Comparison of ENCODE assay signal across 1 cellular context in the genomic region with DNA sequence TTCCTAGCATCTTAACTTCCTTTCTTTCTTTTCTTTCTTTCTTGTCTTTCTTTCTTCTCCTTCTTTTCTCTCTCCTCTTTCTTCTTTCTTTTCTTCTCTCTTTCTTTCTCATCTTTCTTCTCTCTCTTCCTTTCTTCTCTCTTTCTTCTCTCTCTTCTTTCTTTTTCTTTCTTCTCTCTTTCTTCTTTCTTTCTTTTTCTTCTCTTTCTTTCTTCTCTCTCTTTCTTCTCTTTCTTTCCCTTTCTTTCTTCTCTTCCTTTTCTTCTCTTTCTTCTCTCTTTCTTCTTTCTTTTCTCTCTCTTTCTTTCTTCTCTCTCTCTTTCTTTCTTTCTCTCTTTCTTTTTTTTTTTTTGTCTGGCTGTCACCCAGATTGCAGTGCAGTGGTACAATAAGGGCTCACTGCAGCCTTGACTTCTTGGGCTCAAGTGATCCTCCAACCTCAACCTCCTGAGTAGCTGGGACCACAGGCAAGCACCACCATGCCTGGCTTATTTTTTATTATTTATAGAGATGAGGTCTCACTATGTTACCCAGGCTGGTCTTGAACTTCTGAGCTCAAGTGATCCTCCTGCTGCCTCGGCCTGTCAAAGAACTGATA.
TF ChIP-seq lines count a peak whose summit lies in the region.

No MANE protein-coding gene starts in this region.

TF ChIP-seq in K562, 482 proteins besides CTCF, POLR2A, EP300 and RAD21 (continued from another document and continues in another):
- TF ChIP-seq, protein P1, sequence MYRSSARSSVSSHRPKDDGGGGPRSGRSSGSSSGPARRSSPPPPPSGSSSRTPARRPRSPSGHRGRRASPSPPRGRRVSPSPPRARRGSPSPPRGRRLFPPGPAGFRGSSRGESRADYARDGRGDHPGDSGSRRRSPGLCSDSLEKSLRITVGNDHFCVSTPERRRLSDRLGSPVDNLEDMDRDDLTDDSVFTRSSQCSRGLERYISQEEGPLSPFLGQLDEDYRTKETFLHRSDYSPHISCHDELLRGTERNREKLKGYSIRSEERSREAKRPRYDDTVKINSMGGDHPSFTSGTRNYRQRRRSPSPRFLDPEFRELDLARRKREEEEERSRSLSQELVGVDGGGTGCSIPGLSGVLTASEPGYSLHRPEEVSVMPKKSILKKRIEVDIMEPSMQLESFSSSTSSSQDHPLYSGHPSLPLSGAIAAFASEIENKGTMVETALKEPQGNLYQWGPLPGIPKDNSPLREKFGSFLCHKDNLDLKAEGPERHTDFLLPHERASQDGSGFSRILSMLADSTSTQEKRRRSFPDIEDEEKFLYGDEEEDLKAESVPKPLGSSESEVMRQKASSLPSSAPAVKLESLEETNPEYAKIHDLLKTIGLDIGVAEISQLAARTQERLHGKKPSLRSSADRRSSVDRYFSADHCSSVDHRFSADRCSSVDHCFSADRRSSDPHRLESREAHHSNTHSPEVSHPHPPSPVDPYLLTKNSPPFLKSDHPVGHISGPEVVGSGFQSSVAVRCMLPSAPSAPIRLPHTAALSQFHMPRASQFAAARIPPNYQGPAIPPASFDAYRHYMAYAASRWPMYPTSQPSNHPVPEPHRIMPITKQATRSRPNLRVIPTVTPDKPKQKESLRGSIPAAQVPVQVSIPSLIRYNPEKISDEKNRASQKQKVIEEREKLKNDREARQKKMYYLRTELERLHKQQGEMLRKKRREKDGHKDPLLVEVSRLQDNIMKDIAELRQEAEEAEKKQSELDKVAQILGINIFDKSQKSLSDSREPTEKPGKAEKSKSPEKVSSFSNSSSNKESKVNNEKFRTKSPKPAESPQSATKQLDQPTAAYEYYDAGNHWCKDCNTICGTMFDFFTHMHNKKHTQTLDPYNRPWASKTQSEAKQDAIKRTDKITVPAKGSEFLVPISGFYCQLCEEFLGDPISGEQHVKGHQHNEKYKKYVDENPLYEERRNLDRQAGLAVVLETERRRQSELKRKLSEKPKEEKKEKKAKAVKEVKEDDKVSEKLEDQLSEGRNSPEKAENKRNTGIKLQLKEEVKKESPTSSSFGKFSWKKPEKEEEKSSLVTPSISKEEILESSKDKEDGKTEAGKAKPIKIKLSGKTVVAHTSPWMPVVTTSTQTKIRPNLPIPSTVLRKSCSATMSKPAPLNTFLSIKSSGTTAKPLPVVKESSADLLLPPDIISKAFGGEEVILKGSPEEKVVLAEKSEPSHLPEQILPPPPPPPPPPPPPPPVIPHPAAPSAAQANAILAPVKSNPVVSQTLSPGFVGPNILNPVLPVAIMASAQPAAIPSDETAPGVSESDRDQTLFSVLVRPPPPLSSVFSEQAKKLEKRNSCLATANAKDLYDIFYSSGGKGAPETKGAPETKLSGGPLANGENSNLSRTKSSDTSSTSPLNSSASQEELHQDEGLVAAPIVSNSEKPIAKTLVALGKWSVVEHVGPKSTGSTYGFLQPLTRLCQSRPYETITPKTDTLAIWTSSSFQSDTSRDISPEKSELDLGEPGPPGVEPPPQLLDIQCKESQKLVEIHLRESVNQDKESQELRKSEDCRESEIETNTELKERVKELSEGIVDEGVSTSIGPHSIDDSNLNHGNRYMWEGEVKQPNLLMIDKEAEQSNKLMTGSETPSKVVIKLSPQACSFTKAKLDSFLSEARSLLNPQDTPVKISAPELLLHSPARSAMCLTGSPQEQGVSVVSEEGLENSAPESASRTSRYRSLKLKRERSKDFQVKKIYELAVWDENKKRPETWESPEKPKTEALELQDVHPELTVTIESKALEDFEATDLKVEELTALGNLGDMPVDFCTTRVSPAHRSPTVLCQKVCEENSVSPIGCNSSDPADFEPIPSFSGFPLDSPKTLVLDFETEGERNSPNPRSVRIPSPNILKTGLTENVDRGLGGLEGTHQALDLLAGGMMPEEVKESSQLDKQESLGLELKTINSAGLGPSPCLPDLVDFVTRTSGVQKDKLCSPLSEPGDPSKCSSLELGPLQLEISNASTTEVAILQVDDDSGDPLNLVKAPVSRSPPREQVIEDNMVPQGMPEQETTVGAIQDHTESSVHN (IDR thresholded peaks at IDR 0.05; ENCODE audit: borderline replicate concordance in 1 of 2, low read depth in 1 of 2), result no peak
- TF ChIP-seq SAFB2 (IDR thresholded peaks at IDR 0.05; ENCODE audit: borderline replicate concordance, low read depth, low read length, severe bottlenecking) (no peak), ZNF507 (tag; conservative IDR thresholded peaks at IDR 0.05) (no peak), POLR2AphosphoS2 (IDR thresholded peaks at IDR 0.05; ENCODE audit: low read length) (no peak), NCOA4 (IDR thresholded peaks at IDR 0.05; ENCODE audit: partially characterized antibody) (peak; percentile 20), PRMT5 (CRISPR knock-in tag; IDR thresholded peaks at IDR 0.05) (no peak), ZNF764 (CRISPR knock-in tag; IDR thresholded peaks at IDR 0.05; ENCODE audit: low read depth) (no peak), ZNF79 (CRISPR knock-in tag; IDR thresholded peaks at IDR 0.05; ENCODE audit: low read depth) (no peak), TEAD1 (CRISPR knock-in tag; IDR thresholded peaks at IDR 0.05) (no peak), GATAD2A (IDR thresholded peaks at IDR 0.05) (no peak), KLF1 (tag; IDR thresholded peaks at IDR 0.05) (no peak), KLF16 (IDR thresholded peaks at IDR 0.05) (no peak), FOXK1 (CRISPR knock-in tag; IDR thresholded peaks at IDR 0.05; ENCODE audit: borderline replicate concordance) (no peak), NCOR1 (IDR thresholded peaks at IDR 0.05) (peak; percentile 33; the same call in 1 of the 2 replicates), RBBP5 (IDR thresholded peaks at IDR 0.05; ENCODE audit: borderline replicate concordance, insufficient read depth, low read length, poor library complexity, severe bottlenecking) (no peak), ZNF224 (CRISPR knock-in tag; IDR thresholded peaks at IDR 0.05) (no peak), SMC3 (conservative IDR thresholded peaks at IDR 0.05; ENCODE audit: insufficient read depth, low read depth, low read length) (no peak), ZC3H11A (IDR thresholded peaks at IDR 0.05; ENCODE audit: low read depth, low read length) (no peak), NFIX (CRISPR knock-in tag; IDR thresholded peaks at IDR 0.05; ENCODE audit: low read depth) (no peak), MCM3 (IDR thresholded peaks at IDR 0.05) (no peak), KLF10 (CRISPR knock-in tag; IDR thresholded peaks at IDR 0.05) (no peak), DPF2 (IDR thresholded peaks at IDR 0.05) (peak; percentile 28; the same call in 1 of the 2 replicates), BRCA1 (IDR thresholded peaks at IDR 0.05) (no peak), BRCA1 (CRISPR knock-in tag; IDR thresholded peaks at IDR 0.05) (no peak), SMARCA5 (IDR thresholded peaks at IDR 0.05) (peak; percentile 57), MEIS2 (IDR thresholded peaks at IDR 0.05; ENCODE audit: partially characterized antibody) (no peak), RFX1 (IDR thresholded peaks at IDR 0.05) (0 out of 2 replicates have a peak, but pooled peaks have one; percentile 7), TOE1 (IDR thresholded peaks at IDR 0.05; ENCODE audit: borderline replicate concordance) (peak; percentile 49; the same call in 1 of the 2 replicates), TOE1 (CRISPR knock-in tag; IDR thresholded peaks at IDR 0.05; ENCODE audit: borderline replicate concordance, low read depth) (no peak), ZBTB1 (CRISPR knock-in tag; IDR thresholded peaks at IDR 0.05; ENCODE audit: borderline replicate concordance, low read depth) (no peak), NEUROD1 (IDR thresholded peaks at IDR 0.05; ENCODE audit: borderline replicate concordance, low read depth, low read length, partially characterized antibody) (no peak), ZNF134 (CRISPR knock-in tag; conservative IDR thresholded peaks at IDR 0.05) (no peak), KHSRP (IDR thresholded peaks at IDR 0.05) (no peak), RAD51 (IDR thresholded peaks at IDR 0.05; ENCODE audit: borderline replicate concordance, low read depth) (no peak), HMGN3 (IDR thresholded peaks at IDR 0.05; ENCODE audit: borderline replicate concordance, extremely low read depth, insufficient read length, low read depth, low read length) (no peak), ELF2 (CRISPR knock-in tag; IDR thresholded peaks at IDR 0.05) (no peak), TCF7L2 (IDR thresholded peaks at IDR 0.05; ENCODE audit: low read depth, low read length) (no peak), LARP7 (IDR thresholded peaks at IDR 0.05) (no peak), NFE2 (IDR thresholded peaks at IDR 0.05; ENCODE audit: low read depth) (no peak), DACH1 (IDR thresholded peaks at IDR 0.05; ENCODE audit: partially characterized antibody) (no peak), FOSL1 (tag; conservative IDR thresholded peaks at IDR 0.05) (no peak)
- TF ChIP-seq, protein P2, sequence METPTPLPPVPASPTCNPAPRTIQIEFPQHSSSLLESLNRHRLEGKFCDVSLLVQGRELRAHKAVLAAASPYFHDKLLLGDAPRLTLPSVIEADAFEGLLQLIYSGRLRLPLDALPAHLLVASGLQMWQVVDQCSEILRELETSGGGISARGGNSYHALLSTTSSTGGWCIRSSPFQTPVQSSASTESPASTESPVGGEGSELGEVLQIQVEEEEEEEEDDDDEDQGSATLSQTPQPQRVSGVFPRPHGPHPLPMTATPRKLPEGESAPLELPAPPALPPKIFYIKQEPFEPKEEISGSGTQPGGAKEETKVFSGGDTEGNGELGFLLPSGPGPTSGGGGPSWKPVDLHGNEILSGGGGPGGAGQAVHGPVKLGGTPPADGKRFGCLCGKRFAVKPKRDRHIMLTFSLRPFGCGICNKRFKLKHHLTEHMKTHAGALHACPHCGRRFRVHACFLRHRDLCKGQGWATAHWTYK (CRISPR knock-in tag; IDR thresholded peaks at IDR 0.05), result no peak
- TF ChIP-seq, protein P3, sequence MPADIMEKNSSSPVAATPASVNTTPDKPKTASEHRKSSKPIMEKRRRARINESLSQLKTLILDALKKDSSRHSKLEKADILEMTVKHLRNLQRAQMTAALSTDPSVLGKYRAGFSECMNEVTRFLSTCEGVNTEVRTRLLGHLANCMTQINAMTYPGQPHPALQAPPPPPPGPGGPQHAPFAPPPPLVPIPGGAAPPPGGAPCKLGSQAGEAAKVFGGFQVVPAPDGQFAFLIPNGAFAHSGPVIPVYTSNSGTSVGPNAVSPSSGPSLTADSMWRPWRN (IDR thresholded peaks at IDR 0.05; ENCODE audit: low read depth), result no peak
- TF ChIP-seq, protein P4, sequence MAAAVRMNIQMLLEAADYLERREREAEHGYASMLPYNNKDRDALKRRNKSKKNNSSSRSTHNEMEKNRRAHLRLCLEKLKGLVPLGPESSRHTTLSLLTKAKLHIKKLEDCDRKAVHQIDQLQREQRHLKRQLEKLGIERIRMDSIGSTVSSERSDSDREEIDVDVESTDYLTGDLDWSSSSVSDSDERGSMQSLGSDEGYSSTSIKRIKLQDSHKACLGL (CRISPR knock-in tag; IDR thresholded peaks at IDR 0.05; ENCODE audit: borderline replicate concordance, poor library complexity, severe bottlenecking), result no peak
- TF ChIP-seq, protein P5, sequence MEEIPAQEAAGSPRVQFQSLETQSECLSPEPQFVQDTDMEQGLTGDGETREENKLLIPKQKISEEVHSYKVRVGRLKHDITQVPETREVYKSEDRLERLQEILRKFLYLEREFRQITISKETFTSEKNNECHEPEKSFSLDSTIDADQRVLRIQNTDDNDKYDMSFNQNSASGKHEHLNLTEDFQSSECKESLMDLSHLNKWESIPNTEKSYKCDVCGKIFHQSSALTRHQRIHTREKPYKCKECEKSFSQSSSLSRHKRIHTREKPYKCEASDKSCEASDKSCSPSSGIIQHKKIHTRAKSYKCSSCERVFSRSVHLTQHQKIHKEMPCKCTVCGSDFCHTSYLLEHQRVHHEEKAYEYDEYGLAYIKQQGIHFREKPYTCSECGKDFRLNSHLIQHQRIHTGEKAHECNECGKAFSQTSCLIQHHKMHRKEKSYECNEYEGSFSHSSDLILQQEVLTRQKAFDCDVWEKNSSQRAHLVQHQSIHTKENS (CRISPR knock-in tag; IDR thresholded peaks at IDR 0.05), result no peak
- TF ChIP-seq, protein P6, sequence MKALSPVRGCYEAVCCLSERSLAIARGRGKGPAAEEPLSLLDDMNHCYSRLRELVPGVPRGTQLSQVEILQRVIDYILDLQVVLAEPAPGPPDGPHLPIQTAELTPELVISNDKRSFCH (CRISPR knock-in tag; IDR thresholded peaks at IDR 0.05), result no peak
- TF ChIP-seq, protein P6 (tag; IDR thresholded peaks at IDR 0.05), result no peak
- TF ChIP-seq, protein P7, sequence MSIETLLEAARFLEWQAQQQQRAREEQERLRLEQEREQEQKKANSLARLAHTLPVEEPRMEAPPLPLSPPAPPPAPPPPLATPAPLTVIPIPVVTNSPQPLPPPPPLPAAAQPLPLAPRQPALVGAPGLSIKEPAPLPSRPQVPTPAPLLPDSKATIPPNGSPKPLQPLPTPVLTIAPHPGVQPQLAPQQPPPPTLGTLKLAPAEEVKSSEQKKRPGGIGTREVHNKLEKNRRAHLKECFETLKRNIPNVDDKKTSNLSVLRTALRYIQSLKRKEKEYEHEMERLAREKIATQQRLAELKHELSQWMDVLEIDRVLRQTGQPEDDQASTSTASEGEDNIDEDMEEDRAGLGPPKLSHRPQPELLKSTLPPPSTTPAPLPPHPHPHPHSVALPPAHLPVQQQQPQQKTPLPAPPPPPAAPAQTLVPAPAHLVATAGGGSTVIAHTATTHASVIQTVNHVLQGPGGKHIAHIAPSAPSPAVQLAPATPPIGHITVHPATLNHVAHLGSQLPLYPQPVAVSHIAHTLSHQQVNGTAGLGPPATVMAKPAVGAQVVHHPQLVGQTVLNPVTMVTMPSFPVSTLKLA (conservative IDR thresholded peaks at IDR 0.05), result no peak
- TF ChIP-seq, protein P8, sequence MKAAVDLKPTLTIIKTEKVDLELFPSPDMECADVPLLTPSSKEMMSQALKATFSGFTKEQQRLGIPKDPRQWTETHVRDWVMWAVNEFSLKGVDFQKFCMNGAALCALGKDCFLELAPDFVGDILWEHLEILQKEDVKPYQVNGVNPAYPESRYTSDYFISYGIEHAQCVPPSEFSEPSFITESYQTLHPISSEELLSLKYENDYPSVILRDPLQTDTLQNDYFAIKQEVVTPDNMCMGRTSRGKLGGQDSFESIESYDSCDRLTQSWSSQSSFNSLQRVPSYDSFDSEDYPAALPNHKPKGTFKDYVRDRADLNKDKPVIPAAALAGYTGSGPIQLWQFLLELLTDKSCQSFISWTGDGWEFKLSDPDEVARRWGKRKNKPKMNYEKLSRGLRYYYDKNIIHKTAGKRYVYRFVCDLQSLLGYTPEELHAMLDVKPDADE (conservative IDR thresholded peaks at IDR 0.05; ENCODE audit: control insufficient read depth, low read depth, low read length), result no peak
- TF ChIP-seq, protein P9, sequence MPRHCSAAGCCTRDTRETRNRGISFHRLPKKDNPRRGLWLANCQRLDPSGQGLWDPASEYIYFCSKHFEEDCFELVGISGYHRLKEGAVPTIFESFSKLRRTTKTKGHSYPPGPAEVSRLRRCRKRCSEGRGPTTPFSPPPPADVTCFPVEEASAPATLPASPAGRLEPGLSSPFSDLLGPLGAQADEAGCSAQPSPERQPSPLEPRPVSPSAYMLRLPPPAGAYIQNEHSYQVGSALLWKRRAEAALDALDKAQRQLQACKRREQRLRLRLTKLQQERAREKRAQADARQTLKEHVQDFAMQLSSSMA (CRISPR knock-in tag; IDR thresholded peaks at IDR 0.05), result no peak
